Comparison of ENCODE assay signal across 31 cellular contexts in genomic region chr1:46656643-46657042, GRCh38. TPM values are rescaled to one million over a fixed set of nuclear protein-coding genes. Genes with fewer than 3 reads are reported as not detected.
"Had no signal": no experiment of that assay in that cellular context is flagged by ENCODE, and none has a peak within 500 bp of the region (broad histone marks: within the 10 kb centered on the region; RNA-seq: fewer than 3 reads in every experiment).

No MANE protein-coding gene starts in this region.

- H3K9me3 ChIP-seq: Peyer's patch had no signal

- H3K27me3 ChIP-seq: brain microvascular endothelial cell, Peyer's patch had no signal

- DNase-seq: activated CD4-positive, alpha-beta T cell treated with anti-CD3 and anti-CD28 coated beads, Interleukin-2, amount 10 ng/mL, durations not matched to agents 24 days and 14 days; activated CD4-positive, alpha-beta T cell treated with anti-CD3 and anti-CD28 coated beads, Interleukin-2, amount 50 U/mL, for 4 hours; activated CD8-positive, alpha-beta T cell treated with anti-CD3 and anti-CD28 coated beads for 36 hours; activated effector memory CD4-positive, alpha-beta T cell treated with anti-CD3 and anti-CD28 coated beads, Interleukin-2, amount 50 U/mL, for 16 hours; activated naive CD4-positive, alpha-beta T cell; activated naive CD4-positive, alpha-beta T cell treated with anti-CD3 and anti-CD28 coated beads, Interleukin-2, amount 50 U/mL, for 16 hours; activated naive CD8-positive, alpha-beta T cell treated with anti-CD3 and anti-CD28 coated beads for 36 hours; activated T-cell treated with anti-CD3 and anti-CD28 coated beads, Interleukin-2, amount 50 U/mL, for 1 hour; activated T-cell treated with anti-CD3 and anti-CD28 coated beads, Interleukin-2, amount 50 U/mL, for 72 hours; amniotic stem cell; aorta; brain microvascular endothelial cell; MM.1S; MV-4-11; NCI-H1092; NCI-H1436 treated with DMSO at 0.1 percent for 48 hours; NCI-H187; NCI-H2029 treated with DMSO at 0.1 percent for 48 hours; NCI-H2171; NCI-H2227 treated with DMSO at 0.1 percent for 48 hours; NCI-H524 treated with DMSO at 0.1 percent for 48 hours; NCI-H748 treated with DMSO at 0.1 percent for 48 hours; NK-92 treated with Interleukin-12 subunit alpha and Interleukin-12 subunit beta, amount 100 ng/mL, for 24 hours; PC-3; Peyer's patch; RPMI8226 had no signal

- H3K27ac ChIP-seq: brain microvascular endothelial cell, KMS-11, Peyer's patch, SK-N-MC had no signal

- ATAC-seq: activated CD8-positive, alpha-beta T cell treated with anti-CD3 and anti-CD28 coated beads for 36 hours; activated T-cell treated with anti-CD3 and anti-CD28 coated beads, Interleukin-2, amount 50 U/mL, for 72 hours; activated T-helper 17 cell treated with anti-CD3 and anti-CD28 coated beads, Interleukin-2, amount 50 U/mL, for 72 hours; PC-3 had no signal

- H3K4me3 ChIP-seq: Peyer's patch, SK-N-MC had no signal

RNA-seq across cellular contexts. Expression of gene TEX38, which starts 15.0 kb away (rescaled TPM):
- total RNA-seq: activated CD4-positive, alpha-beta T cell treated with anti-CD3 and anti-CD28 coated beads, Interleukin-2, amount 10 ng/mL, durations not matched to agents 24 days and 14 days; activated CD8-positive, alpha-beta memory T cell treated with anti-CD3 and anti-CD28 coated beads for 36 hours; activated CD8-positive, alpha-beta T cell treated with anti-CD3 and anti-CD28 coated beads for 36 hours; activated naive CD8-positive, alpha-beta T cell treated with anti-CD3 and anti-CD28 coated beads for 36 hours; aorta; NCI-H460; PC-3; Peyer's patch had no signal
